In genomic region chr11:126969865-126970479, GRCh38 we compare ENCODE assay signal across 9 cellular contexts. TPM values are rescaled to one million over a fixed set of nuclear protein-coding genes. Genes with fewer than 3 reads are reported as not detected.
DNase-seq lines count a peak whose midpoint lies in the region; ATAC-seq, FAIRE-seq and TF ChIP-seq lines count a peak whose summit lies in the region.
"Had no signal": no experiment of that assay in that cellular context is flagged by ENCODE, and none has a peak within 500 bp of the region (broad histone marks: within the 10 kb centered on the region; RNA-seq: fewer than 3 reads in every experiment).

No MANE protein-coding gene starts in this region.

- H3K36me3 ChIP-seq in small intestine (ENCODE audit: control insufficient read depth in 2 of 2, insufficient read depth in 2 of 2, low read length in 2 of 2), result no peaks in the 10 kb centered on the region

- H3K4me3 ChIP-seq in small intestine (ENCODE audit: low read depth in 1 of 2, low read length in 2 of 2), result no peak overlapping the region
- H3K4me3 ChIP-seq: SK-N-MC had no signal

- H3K27me3 ChIP-seq in small intestine (ENCODE audit: control insufficient read depth in 2 of 2, insufficient read depth in 2 of 2, low read length in 2 of 2), result no peaks in the 10 kb centered on the region

- no peak for TF ChIP-seq POLR2A in GM12892 (IDR thresholded peaks at IDR 0.05; ENCODE audit: low read depth, low read length)

- no peaks in the 10 kb centered on the region for H3K4me1 ChIP-seq in small intestine (ENCODE audit: control insufficient read depth in 2 of 2, insufficient read depth in 1 of 2, low read depth in 1 of 2, low read length in 1 of 2)

- DNase-seq in GM12892 (ENCODE audit: insufficient read length), result no peak
- peak; percentile 55 for DNase-seq in amniotic stem cell (lab: John Stamatoyannopoulos, UW)
- DNase-seq in left lobe of liver (ENCODE audit: low spot score), result no peak
- DNase-seq in small intestine, result no peak
- DNase-seq in islet precursor cell, result no peak

- peak; percentile 74 for ATAC-seq in HG03520 (IDR thresholded peaks at IDR 0.05; ENCODE audit: unreplicated experiment)
- peak; percentile 72 for ATAC-seq in left lobe of liver
- ATAC-seq in GM21515 (IDR thresholded peaks at IDR 0.05; ENCODE audit: unreplicated experiment), result no peak
- no peak for ATAC-seq in HG03571 (IDR thresholded peaks at IDR 0.05; ENCODE audit: unreplicated experiment)

- no peaks in the 10 kb centered on the region for H3K9me3 ChIP-seq in small intestine (ENCODE audit: control insufficient read depth, low read depth)

- no peak overlapping the region for H3K27ac ChIP-seq in small intestine (ENCODE audit: low read depth in 1 of 2, low read length in 1 of 2)
- H3K27ac ChIP-seq: SK-N-MC had no signal

- FAIRE-seq in GM12892 (lab: Jason Lieb, UNC) (peak; percentile 60), small intestine (lab: Jason Lieb, UNC) (no peak)

- 45 to 61% (median 53%) methylated on average over 6 of the region's 6 CpGs for WGBS in small intestine, 3 donors

RNA-seq across cellular contexts. Expression of gene KIRREL3, which starts 30.6 kb away (rescaled TPM):
- not detected for polyA plus RNA-seq in GM12892 (2012; ENCODE audit: missing spikeins)
- 0.13 TPM for total RNA-seq in left lobe of liver
- polyA plus RNA-seq in small intestine, result under 1 TPM in 1 of 3 donors, not detected in 2; 0.61 TPM

Comparison
In these comparisons a context has a peak if more than half of its experiments do, and no peak if none do; other contexts are left out.
1. ATAC-seq: peak in HG03520 (single experiment) and left lobe of liver (single experiment); none in GM21515 (single experiment) and HG03571 (single experiment).